9 cellular contexts compared by ENCODE assay signal in the genomic region with DNA sequence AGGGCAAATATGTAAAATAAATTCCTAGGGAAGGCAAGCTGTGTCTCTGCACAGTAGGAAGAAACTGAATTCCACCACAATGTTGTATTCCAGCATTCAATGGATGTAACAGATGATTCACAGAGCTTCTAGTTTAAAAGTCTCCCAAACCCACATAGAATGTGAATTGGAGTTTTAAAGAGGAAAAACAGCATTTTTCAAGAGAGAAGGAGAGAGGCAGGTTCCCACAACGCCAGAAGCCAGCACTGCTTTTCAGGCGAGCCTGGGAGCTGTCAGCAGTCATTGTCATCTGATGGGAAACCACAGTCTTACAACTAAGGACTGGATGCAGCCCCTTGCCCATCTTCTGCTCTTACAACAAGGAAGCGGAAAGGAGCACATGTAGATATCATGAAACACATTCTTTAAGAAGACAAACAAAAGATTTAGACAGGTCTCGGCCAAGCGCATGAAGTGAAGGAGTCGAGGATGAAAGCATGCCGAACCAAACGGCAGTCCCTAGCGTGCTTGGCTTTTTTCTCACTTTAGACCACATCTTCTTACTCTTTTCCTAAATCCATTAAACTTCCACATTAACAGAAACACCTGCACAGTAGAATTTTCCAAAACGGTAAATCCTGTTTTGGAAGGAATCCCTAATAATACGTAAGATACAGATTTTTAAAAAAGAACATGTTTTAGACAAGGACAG. TPM values are rescaled to one million over a fixed set of nuclear protein-coding genes. Genes with fewer than 3 reads are reported as not detected.
DNase-seq lines count a peak whose midpoint lies in the region; TF ChIP-seq lines count a peak whose summit lies in the region.
"Had no signal": no experiment of that assay in that cellular context is flagged by ENCODE, and none has a peak within 500 bp of the region (broad histone marks: within the 10 kb centered on the region; RNA-seq: fewer than 3 reads in every experiment).

No MANE protein-coding gene starts in this region.

- H3K4me1 Mint-ChIP-seq in Calu3 (ENCODE audit: low read depth, unreplicated experiment): peaks cover 10% of the 10 kb centered on the region

- BruUV-seq in Calu3 (replicated peaks; lab: Mats Ljungman, UMichigan): TSS peak; percentile 72

- no peaks in the 10 kb centered on the region for H3K9me3 Mint-ChIP-seq in Calu3 (ENCODE audit: low read depth, unreplicated experiment)

- H3K36me3 Mint-ChIP-seq in Calu3 (ENCODE audit: insufficient read depth, unreplicated experiment): peaks cover 15% of the 10 kb centered on the region

- no peak overlapping the region for H3K27ac Mint-ChIP-seq in Calu3 (ENCODE audit: unreplicated experiment)

- intact Hi-C loops in Calu3 (cut with micrococcal nuclease; ENCODE audit: unreplicated experiment): loop anchor here (5.0 to 10.0 kb wide), 3 partner anchors 197 to 500 kb away; no protein-coding TSS in a partner anchor

- CTCF ChIA-PET in Calu3 (lab: Charles Lee): interaction anchor here (0.8 to 1.8 kb wide), 5 partner anchors 114 to 324 kb away, joined by 3 to 8 read pairs (median 7); no protein-coding TSS in a partner anchor

- TF ChIP-seq CTCF in Calu3 (IDR thresholded peaks at IDR 0.05; ENCODE audit: unreplicated experiment): no peak

- DNase-seq in Calu3 (no peak), NCI-H2227 treated with DMSO at 0.1 percent for 48 hours (lab: John Stamatoyannopoulos, UW) (peak; percentile 18), glomerular visceral epithelial cell (ENCODE audit: extremely low spot score) (peak; percentile 35), pons (ENCODE audit: low spot score) (peak; percentile 69), COLO668 (lab: John Stamatoyannopoulos, UW; ENCODE audit: unreplicated experiment) (no peak), SIG-M5 (lab: John Stamatoyannopoulos, UW) (no peak), NCI-H2196 (lab: John Stamatoyannopoulos, UW; ENCODE audit: unreplicated experiment) (no peak), NCI-H446 (lab: John Stamatoyannopoulos, UW) (no peak)
- DNase-seq: activated CD4-positive, CD25-positive, alpha-beta regulatory T cell treated with anti-CD3 and anti-CD28 coated beads, Interleukin-2, amount 50 U/mL, for 72 hours had no signal

- peak overlapping the region; percentile 84 for H3K4me3 Mint-ChIP-seq in Calu3 (ENCODE audit: low read depth, unreplicated experiment)

- no peaks in the 10 kb centered on the region for H3K27me3 Mint-ChIP-seq in Calu3 (ENCODE audit: unreplicated experiment)

RNA-seq across cellular contexts. Expression of a gene that starts 0.6 kb away (rescaled TPM):
- total RNA-seq in Calu3 (2022): 1.5 and 1.7 TPM in 2 replicates

Comparison
In these comparisons a context has a peak if more than half of its experiments do, and no peak if none do; other contexts are left out.
1. DNase-seq: peak in NCI-H2227 treated with DMSO at 0.1 percent for 48 hours (single experiment), glomerular visceral epithelial cell (single experiment) and pons (single experiment); none in Calu3 (single experiment), COLO668 (single experiment), SIG-M5 (single experiment), NCI-H2196 (single experiment) and NCI-H446 (0 of 2).